In the genomic region with DNA sequence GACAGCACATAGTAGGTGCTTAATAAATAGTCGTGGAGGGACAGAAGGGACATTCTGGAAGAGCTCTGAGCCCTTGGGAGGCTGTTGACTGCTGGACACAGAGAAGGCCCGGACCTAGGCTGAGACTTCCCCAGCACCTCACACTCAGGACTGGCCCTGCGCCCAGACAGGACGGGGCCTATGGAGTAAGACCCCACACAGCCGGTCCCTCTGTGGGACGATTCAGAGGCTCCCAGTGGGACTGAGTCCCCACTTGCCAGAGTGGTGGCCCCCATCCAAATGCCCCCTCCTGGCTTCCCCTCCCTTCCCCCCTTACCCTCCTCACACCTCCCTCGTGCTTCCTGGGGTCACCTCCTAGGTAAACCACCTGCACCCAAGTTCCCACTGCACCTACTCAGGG, we compare ENCODE assay signal across 24 cellular contexts.
"Had no signal": no experiment of that assay in that cellular context is flagged by ENCODE, and none has a peak within 500 bp of the region (broad histone marks: within the 10 kb centered on the region; RNA-seq: fewer than 3 reads in every experiment).

No MANE protein-coding gene starts in this region.

- H3K27ac ChIP-seq: SJSA1, SK-N-MC had no signal

- DNase-seq: Karpas-422, KG1, MG63, NCI-H1092, NCI-H1105 treated with DMSO at 0.1 percent for 48 hours, NCI-H1417 treated with DMSO at 0.1 percent for 48 hours, NCI-H146, NCI-H1694 treated with DMSO at 0.1 percent for 48 hours, NCI-H1930, NCI-H2081, NCI-H2107, NCI-H2171, NCI-H226, NCI-H446, NCI-H510A, NCI-H524 treated with DMSO at 0.1 percent for 48 hours, NCI-H69, NCI-H774, Right ventricle myocardium superior, RPMI8226, SIG-M5 had no signal

- H3K27me3 ChIP-seq: MG63 had no signal

- H3K9me3 ChIP-seq: MG63, SJSA1 had no signal

- FAIRE-seq: RCC 7860 had no signal

- H3K36me3 ChIP-seq: MG63, SJSA1 had no signal

- H3K4me3 ChIP-seq: MG63, SJSA1, SK-N-MC had no signal

- H3K4me1 ChIP-seq: SJSA1 had no signal
